ENCODE assay signal across 9 cellular contexts in genomic region chr17:75459590-75460267, GRCh38. TPM values are rescaled to one million over a fixed set of nuclear protein-coding genes. Genes with fewer than 3 reads are reported as not detected.
DNase-seq lines count a peak whose midpoint lies in the region; ATAC-seq and TF ChIP-seq lines count a peak whose summit lies in the region.
"Had no signal": no experiment of that assay in that cellular context is flagged by ENCODE, and none has a peak within 500 bp of the region (broad histone marks: within the 10 kb centered on the region; RNA-seq: fewer than 3 reads in every experiment).

No MANE protein-coding gene starts in this region.

- no peaks in the 10 kb centered on the region for H3K36me3 ChIP-seq in endodermal cell (ENCODE audit: control insufficient read depth, insufficient read depth, low read length)
- H3K36me3 ChIP-seq in BE2C: no peaks in the 10 kb centered on the region; the same call in 1 of the 2 replicates

- H3K9ac ChIP-seq in endodermal cell (ENCODE audit: extremely low read depth, low read length, poor library complexity, severe bottlenecking): no peak overlapping the region

- TF ChIP-seq CTCF in GM10266 (IDR thresholded peaks at IDR 0.05; ENCODE audit: control insufficient read depth, insufficient read depth, low read depth, missing control alignments) (no peak), endodermal cell (conservative IDR thresholded peaks at IDR 0.05) (no peak), BE2C (IDR thresholded peaks at IDR 0.05; ENCODE audit: low read depth, low read length) (no peak)

- peaks cover 4% of the 10 kb centered on the region for H3K4me1 ChIP-seq in endodermal cell (ENCODE audit: control insufficient read depth, insufficient read depth, low read length)
- H3K4me1 ChIP-seq in BE2C: peaks cover 8% of the 10 kb centered on the region

- no peak overlapping the region for H3K4me3 Mint-ChIP-seq in endodermal cell

- H3K27me3 ChIP-seq in endodermal cell (ENCODE audit: control insufficient read depth, insufficient read depth, low read length, poor library complexity, severe bottlenecking): no peaks in the 10 kb centered on the region
- no peaks in the 10 kb centered on the region for H3K27me3 ChIP-seq in BE2C

- no peak overlapping the region for H3K27ac ChIP-seq in endodermal cell (ENCODE audit: low read depth, low read length)

- H3K4me3 ChIP-seq in endodermal cell (ENCODE audit: low read length) (no peak overlapping the region), BE2C (ENCODE audit: low read depth, low read length) (no peak overlapping the region)

- H3K9me3 ChIP-seq in endodermal cell (ENCODE audit: control insufficient read depth, low read length): no peaks in the 10 kb centered on the region
- H3K9me3 ChIP-seq in BE2C: no peaks in the 10 kb centered on the region

- H3K27me3 Mint-ChIP-seq in endodermal cell (ENCODE audit: insufficient read depth): no peaks in the 10 kb centered on the region

- peaks cover 31% of the 10 kb centered on the region for H3K4me1 Mint-ChIP-seq in endodermal cell

- DNase-seq in GM10266 (ENCODE audit: extremely low spot score) (peak; percentile 58), NCI-H82 (lab: John Stamatoyannopoulos, UW) (peak; percentile 80), endodermal cell (no peak), pons (ENCODE audit: low spot score) (peak; percentile 80), HK-2 (ENCODE audit: unreplicated experiment) (no peak), BE2C (no peak)
- no peak for DNase-seq in central memory CD4-positive, alpha-beta T cell
- DNase-seq: EL had no signal

- ATAC-seq in GM21526 (IDR thresholded peaks at IDR 0.05; ENCODE audit: low FRiP score, unreplicated experiment): no peak

- H3K27ac Mint-ChIP-seq in endodermal cell: peak overlapping the region; percentile 62

- H3K36me3 Mint-ChIP-seq in endodermal cell (ENCODE audit: low read depth): no peaks in the 10 kb centered on the region

- no peaks in the 10 kb centered on the region for H3K9me3 Mint-ChIP-seq in endodermal cell

- 89 to 90% methylated on average over 9 of the region's 9 CpGs for WGBS in endodermal cell (ENCODE audit: insufficient coverage in 1 of 2, insufficient read length in 1 of 2), 2 experiments

RNA-seq across cellular contexts. Expression of gene TMEM94, which starts 3.3 kb away (rescaled TPM):
- 100 to 1,000 TPM in 1 of 2 donors, 10 to 100 TPM in 1; 96.0 to 106 TPM for total RNA-seq in endodermal cell
- 90.8 TPM for polyA plus RNA-seq in endodermal cell (2013, experiment 1 of 2)
- polyA plus RNA-seq in endodermal cell (2013, experiment 2 of 2): 82.1 TPM
- polyA plus RNA-seq in BE2C (2012; ENCODE audit: insufficient read depth, insufficient read length, low read depth): 69.8 TPM

RNA-seq across cellular contexts. Expression of gene GRB2, which starts 54.3 kb away (rescaled TPM):
- total RNA-seq in endodermal cell: 10 to 100 TPM; 85.5 to 86.6 TPM
- 68.0 TPM for polyA plus RNA-seq in endodermal cell (2013, experiment 1 of 2)
- polyA plus RNA-seq in endodermal cell (2013, experiment 2 of 2): 56.4 TPM
- 86.9 TPM for polyA plus RNA-seq in BE2C (2012; ENCODE audit: insufficient read depth, insufficient read length, low read depth)

RNA-seq across cellular contexts. Expression of gene CASKIN2, which starts 55.6 kb away (rescaled TPM):
- total RNA-seq in endodermal cell: 10 to 100 TPM; 26.4 to 31.0 TPM
- 14.9 TPM for polyA plus RNA-seq in endodermal cell (2013, experiment 1 of 2)
- polyA plus RNA-seq in endodermal cell (2013, experiment 2 of 2): 11.8 TPM
- 28.5 TPM for polyA plus RNA-seq in BE2C (2012; ENCODE audit: insufficient read depth, insufficient read length, low read depth)

RNA-seq across cellular contexts. Expression of gene TSEN54, which starts 56.6 kb away (rescaled TPM):
- 10 to 100 TPM; 37.7 to 39.1 TPM for total RNA-seq in endodermal cell
- 30.2 TPM for polyA plus RNA-seq in endodermal cell (2013, experiment 1 of 2)
- polyA plus RNA-seq in endodermal cell (2013, experiment 2 of 2): 32.7 TPM
- 71.6 TPM for polyA plus RNA-seq in BE2C (2012; ENCODE audit: insufficient read depth, insufficient read length, low read depth)

Comparison
In these comparisons a context has a peak if more than half of its experiments do, and no peak if none do; other contexts are left out.
1. DNase-seq: peak in GM10266 (single experiment), NCI-H82 (single experiment) and pons (single experiment); none in endodermal cell (single experiment), HK-2 (single experiment), BE2C (single experiment) and central memory CD4-positive, alpha-beta T cell (single experiment).